Comparison of ENCODE assay signal across 1 cellular context in the genomic region with DNA sequence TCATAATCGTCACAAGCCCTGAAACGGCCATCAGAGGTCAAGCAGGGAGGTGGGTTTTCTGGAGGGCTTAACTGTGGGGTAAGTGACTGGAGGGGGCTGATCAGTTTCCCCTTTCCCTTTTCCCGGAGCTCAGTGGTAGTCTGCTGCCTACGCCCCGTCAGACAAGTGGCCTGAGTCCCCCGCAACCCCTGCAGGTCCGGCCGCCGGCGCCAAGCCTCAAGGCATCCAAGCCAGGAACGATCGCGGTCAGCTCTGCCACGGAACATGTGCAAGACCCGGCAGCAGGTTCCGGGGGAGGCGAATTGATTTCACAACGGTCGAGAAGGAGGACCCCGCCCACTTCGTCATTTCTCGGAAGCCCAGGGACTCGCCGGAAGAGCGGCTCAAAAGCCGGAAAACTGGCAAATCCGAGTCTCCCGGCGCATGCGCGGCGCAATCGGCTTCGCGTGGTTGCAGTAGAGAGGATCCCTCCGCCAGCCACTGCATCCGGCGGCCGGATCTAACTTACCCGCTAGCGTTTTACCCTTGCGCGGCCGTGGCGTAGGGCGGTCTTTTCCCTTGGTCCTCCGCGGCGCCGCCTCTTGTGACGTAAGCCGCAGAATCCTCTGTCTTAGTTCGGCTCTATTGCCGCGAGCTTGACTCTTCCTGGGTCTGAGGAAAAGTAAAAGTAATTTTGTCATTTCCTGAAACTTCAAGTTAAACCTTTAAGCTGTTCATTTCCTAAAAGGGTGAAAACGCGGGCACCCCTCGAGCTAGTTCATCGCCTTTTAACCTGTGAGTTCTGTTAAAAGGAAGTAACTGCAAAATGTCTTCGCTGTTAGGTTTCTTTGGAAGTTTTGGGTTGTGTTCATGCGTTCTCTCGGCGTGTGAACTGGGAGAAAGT.
TF ChIP-seq lines count a peak whose summit lies in the region.

No MANE protein-coding gene starts in this region.

TF ChIP-seq in HepG2, 621 proteins besides CTCF, POLR2A, EP300 and RAD21 (continued from another document and continues in another):
- TF ChIP-seq BCL6 (CRISPR knock-in tag; IDR thresholded peaks at IDR 0.05), result peak; percentile 80
- TF ChIP-seq, protein P1, sequence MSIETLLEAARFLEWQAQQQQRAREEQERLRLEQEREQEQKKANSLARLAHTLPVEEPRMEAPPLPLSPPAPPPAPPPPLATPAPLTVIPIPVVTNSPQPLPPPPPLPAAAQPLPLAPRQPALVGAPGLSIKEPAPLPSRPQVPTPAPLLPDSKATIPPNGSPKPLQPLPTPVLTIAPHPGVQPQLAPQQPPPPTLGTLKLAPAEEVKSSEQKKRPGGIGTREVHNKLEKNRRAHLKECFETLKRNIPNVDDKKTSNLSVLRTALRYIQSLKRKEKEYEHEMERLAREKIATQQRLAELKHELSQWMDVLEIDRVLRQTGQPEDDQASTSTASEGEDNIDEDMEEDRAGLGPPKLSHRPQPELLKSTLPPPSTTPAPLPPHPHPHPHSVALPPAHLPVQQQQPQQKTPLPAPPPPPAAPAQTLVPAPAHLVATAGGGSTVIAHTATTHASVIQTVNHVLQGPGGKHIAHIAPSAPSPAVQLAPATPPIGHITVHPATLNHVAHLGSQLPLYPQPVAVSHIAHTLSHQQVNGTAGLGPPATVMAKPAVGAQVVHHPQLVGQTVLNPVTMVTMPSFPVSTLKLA (IDR thresholded peaks at IDR 0.05), result peak; percentile 55
- peak; percentile 87 for TF ChIP-seq MIER2 (CRISPR knock-in tag; IDR thresholded peaks at IDR 0.05)
- peak; percentile 69; the same call in 1 of the 2 replicates for TF ChIP-seq CERS6 (CRISPR knock-in tag; IDR thresholded peaks at IDR 0.05)
- TF ChIP-seq, protein P2, sequence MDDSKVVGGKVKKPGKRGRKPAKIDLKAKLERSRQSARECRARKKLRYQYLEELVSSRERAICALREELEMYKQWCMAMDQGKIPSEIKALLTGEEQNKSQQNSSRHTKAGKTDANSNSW (CRISPR knock-in tag; IDR thresholded peaks at IDR 0.05; ENCODE audit: borderline replicate concordance), result peak; percentile 90; the same call in 1 of the 2 replicates
- peak; percentile 86 for TF ChIP-seq DRAP1 (CRISPR knock-in tag; IDR thresholded peaks at IDR 0.05)
- no peak for TF ChIP-seq HHEX (CRISPR knock-in tag; IDR thresholded peaks at IDR 0.05)
- TF ChIP-seq, protein P3, sequence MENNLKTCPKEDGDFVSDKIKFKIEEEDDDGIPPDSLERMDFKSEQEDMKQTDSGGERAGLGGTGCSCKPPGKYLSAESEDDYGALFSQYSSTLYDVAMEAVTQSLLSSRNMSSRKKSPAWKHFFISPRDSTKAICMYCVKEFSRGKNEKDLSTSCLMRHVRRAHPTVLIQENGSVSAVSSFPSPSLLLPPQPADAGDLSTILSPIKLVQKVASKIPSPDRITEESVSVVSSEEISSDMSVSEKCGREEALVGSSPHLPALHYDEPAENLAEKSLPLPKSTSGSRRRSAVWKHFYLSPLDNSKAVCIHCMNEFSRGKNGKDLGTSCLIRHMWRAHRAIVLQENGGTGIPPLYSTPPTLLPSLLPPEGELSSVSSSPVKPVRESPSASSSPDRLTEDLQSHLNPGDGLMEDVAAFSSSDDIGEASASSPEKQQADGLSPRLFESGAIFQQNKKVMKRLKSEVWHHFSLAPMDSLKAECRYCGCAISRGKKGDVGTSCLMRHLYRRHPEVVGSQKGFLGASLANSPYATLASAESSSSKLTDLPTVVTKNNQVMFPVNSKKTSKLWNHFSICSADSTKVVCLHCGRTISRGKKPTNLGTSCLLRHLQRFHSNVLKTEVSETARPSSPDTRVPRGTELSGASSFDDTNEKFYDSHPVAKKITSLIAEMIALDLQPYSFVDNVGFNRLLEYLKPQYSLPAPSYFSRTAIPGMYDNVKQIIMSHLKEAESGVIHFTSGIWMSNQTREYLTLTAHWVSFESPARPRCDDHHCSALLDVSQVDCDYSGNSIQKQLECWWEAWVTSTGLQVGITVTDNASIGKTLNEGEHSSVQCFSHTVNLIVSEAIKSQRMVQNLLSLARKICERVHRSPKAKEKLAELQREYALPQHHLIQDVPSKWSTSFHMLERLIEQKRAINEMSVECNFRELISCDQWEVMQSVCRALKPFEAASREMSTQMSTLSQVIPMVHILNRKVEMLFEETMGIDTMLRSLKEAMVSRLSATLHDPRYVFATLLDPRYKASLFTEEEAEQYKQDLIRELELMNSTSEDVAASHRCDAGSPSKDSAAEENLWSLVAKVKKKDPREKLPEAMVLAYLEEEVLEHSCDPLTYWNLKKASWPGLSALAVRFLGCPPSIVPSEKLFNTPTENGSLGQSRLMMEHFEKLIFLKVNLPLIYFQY (CRISPR knock-in tag; IDR thresholded peaks at IDR 0.05; ENCODE audit: borderline replicate concordance), result peak; percentile 94
- TF ChIP-seq ZNF431 (CRISPR knock-in tag; IDR thresholded peaks at IDR 0.05; ENCODE audit: borderline replicate concordance, low read depth), result 0 out of 2 replicates have a peak, but pooled peaks have one; percentile 96
- peak; percentile 63; the same call in 1 of the 2 replicates for TF ChIP-seq ZNF546 (CRISPR knock-in tag; conservative IDR thresholded peaks at IDR 0.05)
- peak; percentile 11; the same call in 1 of the 2 replicates for TF ChIP-seq ZBTB10 (CRISPR knock-in tag; IDR thresholded peaks at IDR 0.05; ENCODE audit: borderline replicate concordance)
- peak; percentile 81; the same call in 1 of the 2 replicates for TF ChIP-seq ZNF766 (CRISPR knock-in tag; IDR thresholded peaks at IDR 0.05; ENCODE audit: borderline replicate concordance)
- TF ChIP-seq, protein P4, sequence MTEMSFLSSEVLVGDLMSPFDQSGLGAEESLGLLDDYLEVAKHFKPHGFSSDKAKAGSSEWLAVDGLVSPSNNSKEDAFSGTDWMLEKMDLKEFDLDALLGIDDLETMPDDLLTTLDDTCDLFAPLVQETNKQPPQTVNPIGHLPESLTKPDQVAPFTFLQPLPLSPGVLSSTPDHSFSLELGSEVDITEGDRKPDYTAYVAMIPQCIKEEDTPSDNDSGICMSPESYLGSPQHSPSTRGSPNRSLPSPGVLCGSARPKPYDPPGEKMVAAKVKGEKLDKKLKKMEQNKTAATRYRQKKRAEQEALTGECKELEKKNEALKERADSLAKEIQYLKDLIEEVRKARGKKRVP (CRISPR knock-in tag; IDR thresholded peaks at IDR 0.05), result peak in 1 of 2 experiments; percentile 84; a peak in 2 of 4 replicates
- peak; percentile 90 to 92 for TF ChIP-seq HMGXB4 (CRISPR knock-in tag; IDR thresholded peaks at IDR 0.05; ENCODE audit: borderline replicate concordance in 1 of 2, low read depth in 1 of 2)
- TF ChIP-seq SIX1 (CRISPR knock-in tag; IDR thresholded peaks at IDR 0.05; ENCODE audit: borderline replicate concordance), result peak; percentile 57; the same call in 1 of the 2 replicates
- peak; percentile 50 for TF ChIP-seq U2AF1 (optimal IDR thresholded peaks at IDR 0.05; ENCODE audit: low read depth, low read length)
- peak; percentile 84; the same call in 1 of the 2 replicates for TF ChIP-seq ZBTB20 (CRISPR knock-in tag; IDR thresholded peaks at IDR 0.05; ENCODE audit: borderline replicate concordance, low read depth)
- TF ChIP-seq NR2F1 (CRISPR knock-in tag; IDR thresholded peaks at IDR 0.05), result no peak
- no peak for TF ChIP-seq RFX1 (IDR thresholded peaks at IDR 0.05)
- TF ChIP-seq, protein P5, sequence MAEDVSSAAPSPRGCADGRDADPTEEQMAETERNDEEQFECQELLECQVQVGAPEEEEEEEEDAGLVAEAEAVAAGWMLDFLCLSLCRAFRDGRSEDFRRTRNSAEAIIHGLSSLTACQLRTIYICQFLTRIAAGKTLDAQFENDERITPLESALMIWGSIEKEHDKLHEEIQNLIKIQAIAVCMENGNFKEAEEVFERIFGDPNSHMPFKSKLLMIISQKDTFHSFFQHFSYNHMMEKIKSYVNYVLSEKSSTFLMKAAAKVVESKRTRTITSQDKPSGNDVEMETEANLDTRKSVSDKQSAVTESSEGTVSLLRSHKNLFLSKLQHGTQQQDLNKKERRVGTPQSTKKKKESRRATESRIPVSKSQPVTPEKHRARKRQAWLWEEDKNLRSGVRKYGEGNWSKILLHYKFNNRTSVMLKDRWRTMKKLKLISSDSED (CRISPR knock-in tag; IDR thresholded peaks at IDR 0.05), result no peak
- peak; percentile 90; the same call in 1 of the 2 replicates for TF ChIP-seq ZNF136 (CRISPR knock-in tag; IDR thresholded peaks at IDR 0.05; ENCODE audit: low read depth)
- TF ChIP-seq ZNF235 (CRISPR knock-in tag; IDR thresholded peaks at IDR 0.05; ENCODE audit: borderline replicate concordance), result peak; percentile 94
- TF ChIP-seq TSC22D2 (CRISPR knock-in tag; IDR thresholded peaks at IDR 0.05; ENCODE audit: borderline replicate concordance), result peak; percentile 76; the same call in 1 of the 2 replicates
- TF ChIP-seq KMT2B (CRISPR knock-in tag; IDR thresholded peaks at IDR 0.05), result peak; percentile 89
- TF ChIP-seq HDAC1 (CRISPR knock-in tag; IDR thresholded peaks at IDR 0.05), result peak; percentile 92
- TF ChIP-seq ZNF143 (CRISPR knock-in tag; IDR thresholded peaks at IDR 0.05), result peak; percentile 90
- TF ChIP-seq HNRNPH1 (optimal IDR thresholded peaks at IDR 0.05; ENCODE audit: low read depth, low read length), result no peak
- peak; percentile 93 for TF ChIP-seq ZNF451 (CRISPR knock-in tag; IDR thresholded peaks at IDR 0.05)
- TF ChIP-seq LCORL (IDR thresholded peaks at IDR 0.05), result 0 out of 2 replicates have a peak, but pooled peaks have one; percentile 23
- peak; percentile 66; the same call in 1 of the 2 replicates for TF ChIP-seq LCORL (CRISPR knock-in tag; IDR thresholded peaks at IDR 0.05)
- TF ChIP-seq FOXK2 (IDR thresholded peaks at IDR 0.05), result no peak
- TF ChIP-seq, protein P6, sequence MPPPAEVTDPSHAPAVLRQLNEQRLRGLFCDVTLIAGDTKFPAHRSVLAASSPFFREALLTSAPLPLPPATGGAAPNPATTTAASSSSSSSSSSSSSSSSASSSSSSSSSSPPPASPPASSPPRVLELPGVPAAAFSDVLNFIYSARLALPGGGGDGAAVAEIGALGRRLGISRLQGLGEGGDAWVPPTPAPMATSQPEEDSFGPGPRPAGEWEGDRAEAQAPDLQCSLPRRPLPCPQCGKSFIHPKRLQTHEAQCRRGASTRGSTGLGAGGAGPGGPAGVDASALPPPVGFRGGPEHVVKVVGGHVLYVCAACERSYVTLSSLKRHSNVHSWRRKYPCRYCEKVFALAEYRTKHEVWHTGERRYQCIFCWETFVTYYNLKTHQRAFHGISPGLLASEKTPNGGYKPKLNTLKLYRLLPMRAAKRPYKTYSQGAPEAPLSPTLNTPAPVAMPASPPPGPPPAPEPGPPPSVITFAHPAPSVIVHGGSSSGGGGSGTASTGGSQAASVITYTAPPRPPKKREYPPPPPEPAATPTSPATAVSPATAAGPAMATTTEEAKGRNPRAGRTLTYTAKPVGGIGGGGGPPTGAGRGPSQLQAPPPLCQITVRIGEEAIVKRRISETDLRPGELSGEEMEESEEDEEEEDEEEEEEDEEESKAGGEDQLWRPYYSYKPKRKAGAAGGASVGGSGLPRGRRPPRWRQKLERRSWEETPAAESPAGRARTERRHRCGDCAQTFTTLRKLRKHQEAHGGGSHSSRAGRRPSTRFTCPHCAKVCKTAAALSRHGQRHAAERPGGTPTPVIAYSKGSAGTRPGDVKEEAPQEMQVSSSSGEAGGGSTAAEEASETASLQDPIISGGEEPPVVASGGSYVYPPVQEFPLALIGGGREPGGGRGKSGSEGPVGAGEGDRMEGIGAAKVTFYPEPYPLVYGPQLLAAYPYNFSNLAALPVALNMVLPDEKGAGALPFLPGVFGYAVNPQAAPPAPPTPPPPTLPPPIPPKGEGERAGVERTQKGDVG (CRISPR knock-in tag; IDR thresholded peaks at IDR 0.05; ENCODE audit: borderline replicate concordance), result peak; percentile 82; the same call in 1 of the 2 replicates
- peak; percentile 66; the same call in 1 of the 2 replicates for TF ChIP-seq JUNB (CRISPR knock-in tag; IDR thresholded peaks at IDR 0.05; ENCODE audit: borderline replicate concordance)
- no peak for TF ChIP-seq HDAC6 (IDR thresholded peaks at IDR 0.05; ENCODE audit: low read depth, low read length)
- TF ChIP-seq TEAD2 (CRISPR knock-in tag; IDR thresholded peaks at IDR 0.05), result 0 out of 2 replicates have a peak, but pooled peaks have one; percentile 38
